In the genomic region with DNA sequence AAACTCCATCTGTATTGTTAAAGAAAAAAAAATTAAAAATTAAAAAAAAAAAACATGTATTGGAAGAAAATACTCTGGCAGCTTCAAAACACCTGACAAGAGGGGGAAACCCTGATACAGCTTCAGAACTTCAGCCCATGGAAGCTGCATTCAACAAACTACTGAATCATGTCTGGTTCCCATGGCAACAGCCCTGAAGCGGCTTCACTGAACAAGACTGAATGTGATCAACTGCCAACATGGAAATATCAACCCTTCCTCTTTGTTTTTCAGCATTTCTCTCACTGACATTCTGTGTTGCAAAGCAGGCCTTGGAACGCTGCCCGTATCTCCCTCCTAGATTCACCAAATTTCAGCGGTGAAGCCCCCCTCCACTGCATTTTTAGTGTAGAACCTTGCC, we compare ENCODE assay signal across 8 cellular contexts. TPM values are rescaled to one million over a fixed set of nuclear protein-coding genes. Genes with fewer than 3 reads are reported as not detected.
DNase-seq lines count a peak whose midpoint lies in the region; ATAC-seq and TF ChIP-seq lines count a peak whose summit lies in the region.

No MANE protein-coding gene starts in this region.

- no peaks in the 10 kb centered on the region for H3K36me3 ChIP-seq in DOHH2 (ENCODE audit: control insufficient read depth, low read length)
- no peaks in the 10 kb centered on the region for H3K36me3 ChIP-seq in colonic mucosa

- no peaks in the 10 kb centered on the region for H3K27me3 ChIP-seq in DOHH2 (ENCODE audit: control insufficient read depth, low read length)
- H3K27me3 ChIP-seq in colonic mucosa: no peaks in the 10 kb centered on the region

- H3K27ac Mint-ChIP-seq in stimulated activated naive B cell treated with anti-CD40 and anti-IgM and Interleukin-4, amounts not matched to agents 10 μg/mL and 1 μg/mL and 100 μg/mL, for 72 hours: peak overlapping the region; percentile 83

- no peaks in the 10 kb centered on the region for H3K9me3 Mint-ChIP-seq in stimulated activated naive B cell treated with anti-CD40 and anti-IgM and Interleukin-4, amounts not matched to agents 10 μg/mL and 1 μg/mL and 100 μg/mL, for 72 hours

- no peaks in the 10 kb centered on the region for H3K9me2 ChIP-seq in DOHH2 (replicated peaks; ENCODE audit: control insufficient read depth, low read length)

- H3K27me3 Mint-ChIP-seq in stimulated activated naive B cell treated with anti-CD40 and anti-IgM and Interleukin-4, amounts not matched to agents 10 μg/mL and 1 μg/mL and 100 μg/mL, for 72 hours: no peaks in the 10 kb centered on the region

- no peaks in the 10 kb centered on the region for H3K9me3 ChIP-seq in DOHH2 (ENCODE audit: control insufficient read depth, insufficient read depth, low read length)
- no peaks in the 10 kb centered on the region for H3K9me3 ChIP-seq in colonic mucosa

- ATAC-seq in HG03460 (IDR thresholded peaks at IDR 0.05; ENCODE audit: unreplicated experiment) (peak; percentile 39), HG03469 (IDR thresholded peaks at IDR 0.05; ENCODE audit: unreplicated experiment) (no peak), GM21360 (IDR thresholded peaks at IDR 0.05; ENCODE audit: unreplicated experiment) (no peak)
- ATAC-seq in stimulated activated naive B cell treated with anti-CD40 and anti-IgM and Interleukin-4, amounts not matched to agents 10 μg/mL and 1 μg/mL and 100 μg/mL, for 72 hours (replicated peaks): peak; percentile 82

- peaks cover 92% of the 10 kb centered on the region for H3K4me1 ChIP-seq in DOHH2 (ENCODE audit: control insufficient read depth, low read length)
- H3K4me1 ChIP-seq in colonic mucosa: peaks cover 5% of the 10 kb centered on the region

- peaks cover 32 to 67% of the 10 kb centered on the region in 2 donors for H3K4me1 Mint-ChIP-seq in stimulated activated naive B cell treated with anti-CD40 and anti-IgM and Interleukin-4, amounts not matched to agents 10 μg/mL and 1 μg/mL and 100 μg/mL, for 72 hours

- peak overlapping the region in 1 of 2 donors; percentile 54 for H3K4me3 Mint-ChIP-seq in stimulated activated naive B cell treated with anti-CD40 and anti-IgM and Interleukin-4, amounts not matched to agents 10 μg/mL and 1 μg/mL and 100 μg/mL, for 72 hours

- H3F3A ChIP-seq in DOHH2 (ENCODE audit: control insufficient read depth, insufficient read depth): peaks cover 22% of the 10 kb centered on the region

- no peaks in the 10 kb centered on the region for H3K79me2 ChIP-seq in DOHH2 (ENCODE audit: control insufficient read depth, low read length)

- DNase-seq in T-helper 22 cell (ENCODE audit: low read depth) (peak; percentile 3), colonic mucosa (peak; percentile 40), lung microvascular endothelial cell (ENCODE audit: low read depth in 2 of 2) (peak; percentile 96 to 98)
- peak; percentile 74 for DNase-seq in stimulated activated naive B cell treated with anti-CD40 and anti-IgM and Interleukin-4, amounts not matched to agents 10 μg/mL and 1 μg/mL and 100 μg/mL, for 72 hours

- peak overlapping the region; percentile 80 for H3K27ac ChIP-seq in DOHH2 (ENCODE audit: low read depth, low read length)
- peak overlapping the region; percentile 31 for H3K27ac ChIP-seq in colonic mucosa

- intact Hi-C loops in colonic mucosa (cut with DNase I): no loop called here

- peak overlapping the region; percentile 56 for H3K4me3 ChIP-seq in DOHH2 (ENCODE audit: low read length)
- no peak overlapping the region for H3K4me3 ChIP-seq in colonic mucosa

- no peak overlapping the region for H3K9ac ChIP-seq in colonic mucosa (ENCODE audit: low read depth in 2 of 2, low read length in 2 of 2)

- no peak for TF ChIP-seq CTCF in DOHH2 (IDR thresholded peaks at IDR 0.05; ENCODE audit: low read depth, low read length, poor library complexity, severe bottlenecking)
- no peak for TF ChIP-seq CTCF in colonic mucosa (IDR thresholded peaks at IDR 0.05)

- no peaks in the 10 kb centered on the region for H4K20me1 ChIP-seq in DOHH2 (ENCODE audit: control insufficient read depth, insufficient read depth, low read depth, low read length)

- H3K36me3 Mint-ChIP-seq in stimulated activated naive B cell treated with anti-CD40 and anti-IgM and Interleukin-4, amounts not matched to agents 10 μg/mL and 1 μg/mL and 100 μg/mL, for 72 hours: no peaks in the 10 kb centered on the region

- peak overlapping the region; percentile 83 for H3K4me2 ChIP-seq in DOHH2 (ENCODE audit: low read length)

RNA-seq across cellular contexts. Expression of gene GPCPD1, which starts 48.1 kb away (rescaled TPM):
- total RNA-seq in colonic mucosa (10 to 100 TPM; 26.6 to 28.6 TPM), lung microvascular endothelial cell (7.8 and 11.1 TPM in 2 replicates)

Comparison
In these comparisons a context has a peak if more than half of its experiments do, and no peak if none do; other contexts are left out.
1. ATAC-seq: peak in HG03460 (single experiment) and stimulated activated naive B cell treated with anti-CD40 and anti-IgM and Interleukin-4, amounts not matched to agents 10 μg/mL and 1 μg/mL and 100 μg/mL, for 72 hours (2 of 2); none in HG03469 (single experiment) and GM21360 (single experiment).
2. DNase-seq: peak in every context shown above with its lines; median percentile 97 in lung microvascular endothelial cell; 74 in stimulated activated naive B cell treated with anti-CD40 and anti-IgM and Interleukin-4, amounts not matched to agents 10 μg/mL and 1 μg/mL and 100 μg/mL, for 72 hours; 40 in colonic mucosa; 3 in T-helper 22 cell.